In the genomic region with DNA sequence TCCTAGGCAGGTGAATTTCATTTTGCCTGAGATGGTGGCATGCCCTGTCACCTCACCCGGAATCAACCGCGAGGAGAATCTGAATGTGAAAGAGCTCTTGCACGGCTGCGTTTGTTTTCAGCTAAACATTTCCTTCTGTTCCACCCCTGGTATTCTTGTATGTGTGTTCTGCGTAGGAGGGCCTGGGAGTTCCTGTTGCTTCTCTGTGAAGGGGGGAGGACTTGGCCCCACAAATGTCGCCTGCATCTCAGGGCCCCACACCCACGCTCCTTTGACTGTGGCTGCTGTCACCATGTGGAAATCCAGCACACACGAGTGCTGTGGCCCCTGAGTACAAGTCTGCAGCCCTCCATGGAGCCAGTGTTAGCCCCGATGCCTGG, we compare ENCODE assay signal across 8 cellular contexts. TPM values are rescaled to one million over a fixed set of nuclear protein-coding genes. Genes with fewer than 3 reads are reported as not detected.
A peak's percentile ranks its signal among the peaks of the same experiment; 100 is the strongest.
DNase-seq lines count a peak whose midpoint lies in the region; ATAC-seq and TF ChIP-seq lines count a peak whose summit lies in the region.

No MANE protein-coding gene starts in this region.

- no peaks in the 10 kb centered on the region; the same call in 1 of the 2 replicates for H3K27me3 ChIP-seq in SK-N-SH (ENCODE audit: insufficient read depth)

- TF ChIP-seq EP300 in SK-N-SH (IDR thresholded peaks at IDR 0.05; ENCODE audit: borderline replicate concordance in 1 of 2, low read depth in 1 of 2, low read length in 1 of 2): no peak

- peaks cover 24% of the 10 kb centered on the region for H3K36me3 Mint-ChIP-seq in activated CD8-positive, alpha-beta T cell treated with anti-CD3 and anti-CD28 coated beads, Interleukin-2, amount 10 ng/mL, durations not matched to agents 7 days and 5 days (ENCODE audit: low read depth)

- H3K79me2 ChIP-seq in SK-N-SH (ENCODE audit: insufficient read depth): no peaks in the 10 kb centered on the region

- H3K4me1 ChIP-seq in SK-N-SH (ENCODE audit: control insufficient read depth in 1 of 2, insufficient read depth in 2 of 2, low read depth in 1 of 2, low read length in 1 of 2): peaks cover 0 to 3% of the 10 kb centered on the region in 2 experiments; a peak in 1 of 4 replicates

- H3K9me3 Mint-ChIP-seq in activated CD8-positive, alpha-beta T cell treated with anti-CD3 and anti-CD28 coated beads, Interleukin-2, amount 10 ng/mL, durations not matched to agents 7 days and 5 days (ENCODE audit: insufficient read depth): no peaks in the 10 kb centered on the region
- no peaks in the 10 kb centered on the region for H3K9me3 Mint-ChIP-seq in stimulated activated naive CD8-positive, alpha-beta T cell treated with anti-CD3 and anti-CD28 coated beads, Interleukin-15, amount 100 ng/mL, for 72 hours

- H3K4me2 ChIP-seq in SK-N-SH: no peak overlapping the region

- intact Hi-C loops in left colon (cut with DNase I, micrococcal nuclease): loop anchor here in 1 of 2 donors (10.0 kb wide), 1 partner anchor 116 kb away; no protein-coding TSS in a partner anchor

- no peak overlapping the region for H3K4me3 ChIP-seq in SK-N-SH (ENCODE audit: low read depth in 2 of 2, low read length in 1 of 2)

- H3K27me3 Mint-ChIP-seq in activated CD8-positive, alpha-beta T cell treated with anti-CD3 and anti-CD28 coated beads, Interleukin-2, amount 10 ng/mL, durations not matched to agents 7 days and 5 days (ENCODE audit: low read depth): no peaks in the 10 kb centered on the region
- no peaks in the 10 kb centered on the region for H3K27me3 Mint-ChIP-seq in stimulated activated naive CD8-positive, alpha-beta T cell treated with anti-CD3 and anti-CD28 coated beads, Interleukin-15, amount 100 ng/mL, for 72 hours

- DNase-seq in GM10266 (ENCODE audit: extremely low spot score) (peak; percentile 61), left colon (no peak), SK-N-SH (no peak), NCI-H1417 (lab: John Stamatoyannopoulos, UW) (no peak), HCEC 1CT (no peak)
- DNase-seq in activated CD8-positive, alpha-beta T cell treated with anti-CD3 and anti-CD28 coated beads, Interleukin-2, amount 10 ng/mL, durations not matched to agents 7 days and 5 days: peak; percentile 65
- peak; percentile 48 to 66 for DNase-seq in stimulated activated naive CD8-positive, alpha-beta T cell treated with anti-CD3 and anti-CD28 coated beads, Interleukin-15, amount 100 ng/mL, for 72 hours

- POLR2A ChIA-PET in activated CD8-positive, alpha-beta T cell treated with anti-CD3 and anti-CD28 coated beads, Interleukin-2, amount 10 ng/mL, durations not matched to agents 7 days and 5 days (lab: Charles Lee): interaction anchor here (0.6 to 3.0 kb wide), 11 partner anchors 9 to 113 kb away, joined by 3 to 48 read pairs (median 7); no protein-coding TSS in a partner anchor
- POLR2A ChIA-PET in SK-N-SH (lab: Yijun Ruan, JAX): no interaction called here

- TF ChIP-seq CTCF in GM10266 (IDR thresholded peaks at IDR 0.05; ENCODE audit: control insufficient read depth, insufficient read depth, low read depth, missing control alignments) (no peak), SK-N-SH (IDR thresholded peaks at IDR 0.05) (no peak)

- H3K9me3 ChIP-seq in SK-N-SH: no peaks in the 10 kb centered on the region

- CTCF ChIA-PET in activated CD8-positive, alpha-beta T cell treated with anti-CD3 and anti-CD28 coated beads, Interleukin-2, amount 10 ng/mL, durations not matched to agents 7 days and 5 days (lab: Charles Lee): interaction anchor here (0.6 to 6.0 kb wide), 12 partner anchors 8 to 114 kb away, joined by 3 to 49 read pairs (median 4); no protein-coding TSS in a partner anchor
- CTCF ChIA-PET in SK-N-SH (lab: Yijun Ruan, JAX): interaction anchor here (6.9 kb wide), 1 partner anchor 9 kb away, joined by 45 read pairs; no protein-coding TSS in a partner anchor

- peak overlapping the region; percentile 82 for H3K4me3 Mint-ChIP-seq in activated CD8-positive, alpha-beta T cell treated with anti-CD3 and anti-CD28 coated beads, Interleukin-2, amount 10 ng/mL, durations not matched to agents 7 days and 5 days
- H3K4me3 Mint-ChIP-seq in stimulated activated naive CD8-positive, alpha-beta T cell treated with anti-CD3 and anti-CD28 coated beads, Interleukin-15, amount 100 ng/mL, for 72 hours: peak overlapping the region; percentile 73 to 80

- no peak for TF ChIP-seq RAD21 in SK-N-SH (IDR thresholded peaks at IDR 0.05; ENCODE audit: low read length)

- H3F3A ChIP-seq in SK-N-SH (replicated peaks; ENCODE audit: insufficient read depth): no peaks in the 10 kb centered on the region

- H2AFZ ChIP-seq in SK-N-SH (ENCODE audit: low read depth): no peak overlapping the region

- H3K27ac Mint-ChIP-seq in activated CD8-positive, alpha-beta T cell treated with anti-CD3 and anti-CD28 coated beads, Interleukin-2, amount 10 ng/mL, durations not matched to agents 7 days and 5 days: peak overlapping the region; percentile 100
- H3K27ac Mint-ChIP-seq in stimulated activated naive CD8-positive, alpha-beta T cell treated with anti-CD3 and anti-CD28 coated beads, Interleukin-15, amount 100 ng/mL, for 72 hours: peak overlapping the region; percentile 96 to 97

- peak; percentile 39 for ATAC-seq in HG02938 (IDR thresholded peaks at IDR 0.05; ENCODE audit: unreplicated experiment)
- peak; percentile 59 for ATAC-seq in activated CD8-positive, alpha-beta T cell treated with anti-CD3 and anti-CD28 coated beads, Interleukin-2, amount 10 ng/mL, durations not matched to agents 7 days and 5 days
- peak; percentile 34 for ATAC-seq in left colon
- peak; percentile 65 for ATAC-seq in stimulated activated naive CD8-positive, alpha-beta T cell treated with anti-CD3 and anti-CD28 coated beads, Interleukin-15, amount 100 ng/mL, for 72 hours

- WGBS in SK-N-SH (ENCODE audit: low lambda C conversion rate): 75% methylated on average over 7 of the region's 10 CpGs

- peaks cover 73% of the 10 kb centered on the region for H3K4me1 Mint-ChIP-seq in activated CD8-positive, alpha-beta T cell treated with anti-CD3 and anti-CD28 coated beads, Interleukin-2, amount 10 ng/mL, durations not matched to agents 7 days and 5 days (ENCODE audit: low read depth)
- peaks cover 73% of the 10 kb centered on the region for H3K4me1 Mint-ChIP-seq in stimulated activated naive CD8-positive, alpha-beta T cell treated with anti-CD3 and anti-CD28 coated beads, Interleukin-15, amount 100 ng/mL, for 72 hours

- no peaks in the 10 kb centered on the region for H3K36me3 ChIP-seq in SK-N-SH (replicated peaks in 1 of 2; ENCODE audit: control insufficient read depth in 1 of 2, insufficient read depth in 2 of 2, low read length in 1 of 2)

- no peaks in the 10 kb centered on the region for H3K9me2 ChIP-seq in SK-N-SH

- H4K20me1 ChIP-seq in SK-N-SH (ENCODE audit: insufficient read depth): no peaks in the 10 kb centered on the region

- no peak overlapping the region for H3K27ac ChIP-seq in SK-N-SH (ENCODE audit: low read depth in 2 of 2, low read length in 1 of 2)

- H3K9ac ChIP-seq in SK-N-SH: no peak overlapping the region

TF ChIP-seq in SK-N-SH, 30 proteins besides CTCF, POLR2A, EP300 and RAD21 (continues in another document):
- TF ChIP-seq, protein P1, sequence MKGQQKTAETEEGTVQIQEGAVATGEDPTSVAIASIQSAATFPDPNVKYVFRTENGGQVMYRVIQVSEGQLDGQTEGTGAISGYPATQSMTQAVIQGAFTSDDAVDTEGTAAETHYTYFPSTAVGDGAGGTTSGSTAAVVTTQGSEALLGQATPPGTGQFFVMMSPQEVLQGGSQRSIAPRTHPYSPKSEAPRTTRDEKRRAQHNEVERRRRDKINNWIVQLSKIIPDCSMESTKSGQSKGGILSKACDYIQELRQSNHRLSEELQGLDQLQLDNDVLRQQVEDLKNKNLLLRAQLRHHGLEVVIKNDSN (IDR thresholded peaks at IDR 0.05; ENCODE audit: borderline replicate concordance, low read depth): no peak
- TF ChIP-seq, protein P2, sequence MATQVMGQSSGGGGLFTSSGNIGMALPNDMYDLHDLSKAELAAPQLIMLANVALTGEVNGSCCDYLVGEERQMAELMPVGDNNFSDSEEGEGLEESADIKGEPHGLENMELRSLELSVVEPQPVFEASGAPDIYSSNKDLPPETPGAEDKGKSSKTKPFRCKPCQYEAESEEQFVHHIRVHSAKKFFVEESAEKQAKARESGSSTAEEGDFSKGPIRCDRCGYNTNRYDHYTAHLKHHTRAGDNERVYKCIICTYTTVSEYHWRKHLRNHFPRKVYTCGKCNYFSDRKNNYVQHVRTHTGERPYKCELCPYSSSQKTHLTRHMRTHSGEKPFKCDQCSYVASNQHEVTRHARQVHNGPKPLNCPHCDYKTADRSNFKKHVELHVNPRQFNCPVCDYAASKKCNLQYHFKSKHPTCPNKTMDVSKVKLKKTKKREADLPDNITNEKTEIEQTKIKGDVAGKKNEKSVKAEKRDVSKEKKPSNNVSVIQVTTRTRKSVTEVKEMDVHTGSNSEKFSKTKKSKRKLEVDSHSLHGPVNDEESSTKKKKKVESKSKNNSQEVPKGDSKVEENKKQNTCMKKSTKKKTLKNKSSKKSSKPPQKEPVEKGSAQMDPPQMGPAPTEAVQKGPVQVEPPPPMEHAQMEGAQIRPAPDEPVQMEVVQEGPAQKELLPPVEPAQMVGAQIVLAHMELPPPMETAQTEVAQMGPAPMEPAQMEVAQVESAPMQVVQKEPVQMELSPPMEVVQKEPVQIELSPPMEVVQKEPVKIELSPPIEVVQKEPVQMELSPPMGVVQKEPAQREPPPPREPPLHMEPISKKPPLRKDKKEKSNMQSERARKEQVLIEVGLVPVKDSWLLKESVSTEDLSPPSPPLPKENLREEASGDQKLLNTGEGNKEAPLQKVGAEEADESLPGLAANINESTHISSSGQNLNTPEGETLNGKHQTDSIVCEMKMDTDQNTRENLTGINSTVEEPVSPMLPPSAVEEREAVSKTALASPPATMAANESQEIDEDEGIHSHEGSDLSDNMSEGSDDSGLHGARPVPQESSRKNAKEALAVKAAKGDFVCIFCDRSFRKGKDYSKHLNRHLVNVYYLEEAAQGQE (IDR thresholded peaks at IDR 0.05; ENCODE audit: low read depth, low read length): no peak
- TF ChIP-seq, protein P3, sequence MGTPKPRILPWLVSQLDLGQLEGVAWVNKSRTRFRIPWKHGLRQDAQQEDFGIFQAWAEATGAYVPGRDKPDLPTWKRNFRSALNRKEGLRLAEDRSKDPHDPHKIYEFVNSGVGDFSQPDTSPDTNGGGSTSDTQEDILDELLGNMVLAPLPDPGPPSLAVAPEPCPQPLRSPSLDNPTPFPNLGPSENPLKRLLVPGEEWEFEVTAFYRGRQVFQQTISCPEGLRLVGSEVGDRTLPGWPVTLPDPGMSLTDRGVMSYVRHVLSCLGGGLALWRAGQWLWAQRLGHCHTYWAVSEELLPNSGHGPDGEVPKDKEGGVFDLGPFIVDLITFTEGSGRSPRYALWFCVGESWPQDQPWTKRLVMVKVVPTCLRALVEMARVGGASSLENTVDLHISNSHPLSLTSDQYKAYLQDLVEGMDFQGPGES (IDR thresholded peaks at IDR 0.05; ENCODE audit: low read depth, low read length): no peak
- TF ChIP-seq RXRA (IDR thresholded peaks at IDR 0.05; ENCODE audit: borderline replicate concordance, low read depth): no peak
- TF ChIP-seq JUND (IDR thresholded peaks at IDR 0.05): no peak

RNA-seq across cellular contexts. Expression of a gene that starts 45.8 kb away (rescaled TPM):
- not detected for total RNA-seq in activated CD8-positive, alpha-beta T cell treated with anti-CD3 and anti-CD28 coated beads, Interleukin-2, amount 10 ng/mL, durations not matched to agents 7 days and 5 days
- 1 to 10 TPM in 1 of 2 donors, under 1 TPM in 1; 0.46 to 1.4 TPM for total RNA-seq in left colon
- polyA plus RNA-seq in SK-N-SH (2012; rRNA removed): 1.1 and 1.5 TPM in 2 replicates
- polyA plus RNA-seq in SK-N-SH (2012; cell fraction: cytosol; rRNA removed): 0.76 and 1.2 TPM in 2 replicates
- 1.2 and 1.4 TPM in 2 replicates for polyA plus RNA-seq in SK-N-SH (2012; cell fraction: nucleus; rRNA removed)

Comparison
In these comparisons a context has a peak if more than half of its experiments do, and no peak if none do; other contexts are left out.
1. DNase-seq: peak in GM10266 (single experiment), activated CD8-positive, alpha-beta T cell treated with anti-CD3 and anti-CD28 coated beads, Interleukin-2, amount 10 ng/mL, durations not matched to agents 7 days and 5 days (single experiment) and stimulated activated naive CD8-positive, alpha-beta T cell treated with anti-CD3 and anti-CD28 coated beads, Interleukin-15, amount 100 ng/mL, for 72 hours (2 of 2); none in left colon (0 of 2), SK-N-SH (single experiment), NCI-H1417 (0 of 3) and HCEC 1CT (single experiment).
2. Peak in every context shown above with its lines, with median percentiles within 50 percentile points of each other: ATAC-seq.